28 cellular contexts compared by ENCODE assay signal in genomic region chr3:35718921-35719320, GRCh38.
"Had no signal": no experiment of that assay in that cellular context is flagged by ENCODE, and none has a peak within 500 bp of the region (broad histone marks: within the 10 kb centered on the region; RNA-seq: fewer than 3 reads in every experiment).

No MANE protein-coding gene starts in this region.

- H3K27ac Mint-ChIP-seq: stimulated activated effector memory CD8-positive, alpha-beta T cell treated with anti-CD3 and anti-CD28 coated beads, Interleukin-12 subunit alpha, Interleukin-12 subunit beta, amount 100 ng/mL, for 72 hours; stimulated activated memory B cell treated with anti-CD40 and anti-IgM and Interleukin-4, amounts not matched to agents 10 μg/mL and 1 μg/mL and 100 μg/mL, for 72 hours; stimulated activated naive B cell treated with anti-CD40 and anti-IgM and Interleukin-4, amounts not matched to agents 10 μg/mL and 1 μg/mL and 100 μg/mL, for 72 hours; stimulated activated naive CD8-positive, alpha-beta T cell treated with anti-CD3 and anti-CD28 coated beads, Interleukin-15, amount 100 ng/mL, for 72 hours; stimulated activated naive CD8-positive, alpha-beta T cell treated with anti-CD3 and anti-CD28 coated beads, Interleukin-15, Interleukin-2, amounts not matched to agents 100 ng/mL and 50 ng/mL, for 24 hours; type B pancreatic cell had no signal

- H3K27me3 ChIP-seq: stomach, suprapubic skin, testis, thyroid gland, tibial artery, tibial nerve, transverse colon, upper lobe of left lung, uterus, vagina had no signal

- H3K27me3 Mint-ChIP-seq: stimulated activated memory B cell treated with anti-CD40 and anti-IgM and Interleukin-4, amounts not matched to agents 10 μg/mL and 1 μg/mL and 100 μg/mL, for 72 hours; stimulated activated naive B cell treated with anti-CD40 and anti-IgM and Interleukin-4, amounts not matched to agents 10 μg/mL and 1 μg/mL and 100 μg/mL, for 72 hours; stimulated activated naive CD8-positive, alpha-beta T cell treated with anti-CD3 and anti-CD28 coated beads, Interleukin-15, amount 100 ng/mL, for 72 hours; stimulated activated naive CD8-positive, alpha-beta T cell treated with anti-CD3 and anti-CD28 coated beads, Interleukin-15, Interleukin-2, amounts not matched to agents 100 ng/mL and 50 ng/mL, for 24 hours had no signal

- H3K36me3 ChIP-seq: stomach, suprapubic skin, thoracic aorta, thyroid gland, tibial artery, tibial nerve, transverse colon, upper lobe of left lung, upper lobe of right lung, uterus, vagina had no signal

- H3K4me3 Mint-ChIP-seq: stimulated activated effector memory CD8-positive, alpha-beta T cell treated with anti-CD3 and anti-CD28 coated beads, Interleukin-12 subunit alpha, Interleukin-12 subunit beta, amount 100 ng/mL, for 72 hours; stimulated activated memory B cell treated with anti-CD40 and anti-IgM and Interleukin-4, amounts not matched to agents 10 μg/mL and 1 μg/mL and 100 μg/mL, for 72 hours; stimulated activated naive B cell treated with anti-CD40 and anti-IgM and Interleukin-4, amounts not matched to agents 10 μg/mL and 1 μg/mL and 100 μg/mL, for 72 hours; stimulated activated naive CD8-positive, alpha-beta T cell treated with anti-CD3 and anti-CD28 coated beads, Interleukin-15, amount 100 ng/mL, for 72 hours; stimulated activated naive CD8-positive, alpha-beta T cell treated with anti-CD3 and anti-CD28 coated beads, Interleukin-15, Interleukin-2, amounts not matched to agents 100 ng/mL and 50 ng/mL, for 24 hours; type B pancreatic cell had no signal

- H3K4me3 ChIP-seq: stomach, suprapubic skin, testis, thoracic aorta, thyroid gland, tibial artery, tibial nerve, transverse colon, upper lobe of left lung, upper lobe of right lung, uterus, vagina had no signal

- H3K9me3 Mint-ChIP-seq: stimulated activated memory B cell treated with anti-CD40 and anti-IgM and Interleukin-4, amounts not matched to agents 10 μg/mL and 1 μg/mL and 100 μg/mL, for 72 hours; stimulated activated naive B cell treated with anti-CD40 and anti-IgM and Interleukin-4, amounts not matched to agents 10 μg/mL and 1 μg/mL and 100 μg/mL, for 72 hours; stimulated activated naive CD8-positive, alpha-beta T cell treated with anti-CD3 and anti-CD28 coated beads, Interleukin-15, amount 100 ng/mL, for 72 hours; stimulated activated naive CD8-positive, alpha-beta T cell treated with anti-CD3 and anti-CD28 coated beads, Interleukin-15, Interleukin-2, amounts not matched to agents 100 ng/mL and 50 ng/mL, for 24 hours; type B pancreatic cell had no signal

- H3K9me3 ChIP-seq: stomach, suprapubic skin, testis, thoracic aorta, thyroid gland, tibial artery, tibial nerve, transverse colon, upper lobe of left lung, upper lobe of right lung, uterus, vagina had no signal

- H3K4me1 Mint-ChIP-seq: stimulated activated effector memory CD8-positive, alpha-beta T cell treated with anti-CD3 and anti-CD28 coated beads, Interleukin-12 subunit alpha, Interleukin-12 subunit beta, amount 100 ng/mL, for 72 hours; stimulated activated memory B cell treated with anti-CD40 and anti-IgM and Interleukin-4, amounts not matched to agents 10 μg/mL and 1 μg/mL and 100 μg/mL, for 72 hours; stimulated activated naive B cell treated with anti-CD40 and anti-IgM and Interleukin-4, amounts not matched to agents 10 μg/mL and 1 μg/mL and 100 μg/mL, for 72 hours; stimulated activated naive CD8-positive, alpha-beta T cell treated with anti-CD3 and anti-CD28 coated beads, Interleukin-15, amount 100 ng/mL, for 72 hours had no signal

- H3K27ac ChIP-seq: stomach, suprapubic skin, testis, thoracic aorta, thyroid gland, tibial artery, tibial nerve, transverse colon, upper lobe of left lung, upper lobe of right lung, uterus, vagina had no signal

- H3K36me3 Mint-ChIP-seq: stimulated activated effector memory CD8-positive, alpha-beta T cell treated with anti-CD3 and anti-CD28 coated beads, Interleukin-12 subunit alpha, Interleukin-12 subunit beta, amount 100 ng/mL, for 72 hours; stimulated activated memory B cell treated with anti-CD40 and anti-IgM and Interleukin-4, amounts not matched to agents 10 μg/mL and 1 μg/mL and 100 μg/mL, for 72 hours; stimulated activated naive B cell treated with anti-CD40 and anti-IgM and Interleukin-4, amounts not matched to agents 10 μg/mL and 1 μg/mL and 100 μg/mL, for 72 hours; type B pancreatic cell had no signal

- ATAC-seq: stimulated activated effector memory CD8-positive, alpha-beta T cell treated with anti-CD3 and anti-CD28 coated beads, Interleukin-12 subunit alpha, Interleukin-12 subunit beta, amount 100 ng/mL, for 72 hours; stimulated activated memory B cell treated with anti-CD40 and anti-IgM and Interleukin-4, amounts not matched to agents 10 μg/mL and 1 μg/mL and 100 μg/mL, for 72 hours; stimulated activated naive B cell treated with anti-CD40 and anti-IgM and Interleukin-4, amounts not matched to agents 10 μg/mL and 1 μg/mL and 100 μg/mL, for 72 hours; stimulated activated naive CD8-positive, alpha-beta T cell treated with anti-CD3 and anti-CD28 coated beads, Interleukin-15, amount 100 ng/mL, for 72 hours; stimulated activated naive CD8-positive, alpha-beta T cell treated with anti-CD3 and anti-CD28 coated beads, Interleukin-15, Interleukin-2, amounts not matched to agents 100 U/mL and 50 U/mL, for 24 hours; upper lobe of right lung had no signal

- DNase-seq: stimulated activated CD4-positive, alpha-beta T cell treated with anti-CD3 and anti-CD28 coated beads, Interleukin-2, amount 100 ng/mL, for 48 hours; stimulated activated CD4-positive, alpha-beta T cell treated with anti-CD3 and anti-CD28 coated beads, Interleukin-4, amount 100 ng/mL, for 1 hour; stimulated activated CD4-positive, alpha-beta T cell treated with anti-CD3 and anti-CD28 coated beads, Interleukin-4, amount 100 ng/mL, for 24 hours; stimulated activated CD4-positive, alpha-beta T cell treated with anti-CD3 and anti-CD28 coated beads, Interleukin-4, amount 100 ng/mL, for 4 hours; stimulated activated CD8-positive, alpha-beta memory T cell treated with anti-CD3 and anti-CD28 coated beads, Interleukin-4, amount 100 ng/mL, for 48 hours; stimulated activated naive B cell treated with anti-CD40 and anti-IgM and Interleukin-4, amounts not matched to agents 10 μg/mL and 1 μg/mL and 100 μg/mL, for 72 hours; stimulated activated naive CD4-positive, alpha-beta T cell; stimulated activated naive CD4-positive, alpha-beta T cell treated with Interleukin-2 at 50 U/mL for 16 hours; stimulated activated naive CD8-positive, alpha-beta T cell treated with anti-CD3 and anti-CD28 coated beads, Interleukin-15, amount 100 ng/mL, for 72 hours; stimulated activated naive CD8-positive, alpha-beta T cell treated with anti-CD3 and anti-CD28 coated beads, Interleukin-15, Interleukin-2, amounts not matched to agents 100 U/mL and 50 U/mL, for 24 hours; stomach; substantia nigra; testis; thyroid gland; tibial artery; transverse colon; trophoblast cell; upper lobe of left lung; upper lobe of right lung; uterus had no signal

- H3K4me1 ChIP-seq: stomach, suprapubic skin, testis, thyroid gland, tibial artery, tibial nerve, transverse colon, upper lobe of right lung, uterus, vagina had no signal
